Comparison of ENCODE assay signal across 16 cellular contexts in genomic region chr3:117919611-117920010, GRCh38.
"Had no signal": no experiment of that assay in that cellular context is flagged by ENCODE, and none has a peak within 500 bp of the region (broad histone marks: within the 10 kb centered on the region; RNA-seq: fewer than 3 reads in every experiment).

No MANE protein-coding gene starts in this region.

- H3K27me3 ChIP-seq: ovary, right lobe of liver, tibial nerve, upper lobe of left lung had no signal

- H3K4me1 ChIP-seq: lower lobe of right lung, right lobe of liver, tibial nerve, upper lobe of left lung had no signal

- ATAC-seq: effector memory CD8-positive, alpha-beta T cell; left ventricle myocardium superior; lower lobe of right lung; naive thymus-derived CD8-positive, alpha-beta T cell; right lobe of liver; stimulated activated naive B cell treated with anti-CD40 and anti-IgM and Interleukin-4, amounts not matched to agents 10 μg/mL and 1 μg/mL and 100 μg/mL, for 72 hours had no signal

- H3K36me3 ChIP-seq: lower lobe of right lung, ovary, right lobe of liver, thoracic aorta, tibial nerve, upper lobe of left lung had no signal

- H3K4me3 ChIP-seq: lower lobe of right lung, ovary, right lobe of liver, thoracic aorta, tibial nerve, upper lobe of left lung had no signal

- DNase-seq: cortex of kidney; effector memory CD8-positive, alpha-beta T cell; left ventricle myocardium superior; lower lobe of right lung; naive thymus-derived CD8-positive, alpha-beta T cell; nephron progenitor cell; occipital lobe; ovary; right lobe of liver; small intestine; stimulated activated CD4-positive, alpha-beta T cell treated with anti-CD3 and anti-CD28 coated beads, Interleukin-15, amount 100 ng/mL, for 24 hours; stimulated activated CD4-positive, alpha-beta T cell treated with anti-CD3 and anti-CD28 coated beads, Interleukin-2, amount 100 ng/mL, for 48 hours; stimulated activated naive B cell treated with anti-CD40 and anti-IgM and Interleukin-4, amounts not matched to agents 10 μg/mL and 1 μg/mL and 100 μg/mL, for 72 hours; upper lobe of left lung had no signal

- H3K9me3 ChIP-seq: lower lobe of right lung, ovary, right lobe of liver, thoracic aorta, tibial nerve, upper lobe of left lung had no signal
